8 cellular contexts compared by ENCODE assay signal in the genomic region with DNA sequence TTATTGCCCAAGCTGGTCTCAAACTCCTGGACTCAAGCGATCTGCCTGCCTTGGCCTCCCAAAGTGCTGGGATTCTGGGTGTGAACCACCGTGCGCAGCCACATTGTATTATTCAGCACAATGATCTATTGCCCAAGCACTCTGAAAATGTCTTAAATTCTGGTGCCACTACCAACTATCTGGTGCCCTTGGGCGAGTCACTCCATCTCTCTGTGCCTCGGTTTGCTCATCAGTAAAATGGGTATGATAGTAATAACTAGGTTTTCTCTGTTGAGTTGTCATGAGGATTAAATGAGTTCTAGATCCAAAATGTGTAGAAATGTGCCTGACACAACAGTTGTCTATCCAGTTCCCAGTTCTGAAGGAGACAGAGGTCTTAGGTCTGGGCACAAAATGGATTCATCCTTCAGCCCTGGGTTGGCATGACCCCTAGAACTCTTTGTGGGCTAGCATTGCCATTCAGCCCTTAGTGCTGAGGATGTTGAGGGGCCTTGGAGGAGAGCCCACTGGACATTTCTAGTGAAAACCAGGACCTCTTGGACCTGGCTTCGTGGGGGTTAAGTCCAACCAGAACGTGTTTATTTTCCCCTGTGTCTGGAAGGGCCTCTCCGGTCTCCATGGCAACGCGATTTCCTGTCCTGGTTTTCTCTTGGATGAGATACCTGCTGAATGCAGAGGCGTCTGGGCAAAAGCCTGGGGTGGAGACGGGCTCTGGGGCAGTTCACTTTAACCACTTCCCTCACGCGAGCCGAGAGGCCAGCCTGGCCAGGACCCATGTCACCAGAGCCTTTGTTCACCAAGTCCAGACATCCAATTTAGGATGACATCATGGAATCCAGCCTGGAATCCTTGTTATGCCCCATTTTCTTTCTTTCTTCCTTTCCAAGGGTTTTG. TPM values are rescaled to one million over a fixed set of nuclear protein-coding genes. Genes with fewer than 3 reads are reported as not detected.
DNase-seq lines count a peak whose midpoint lies in the region; ATAC-seq and TF ChIP-seq lines count a peak whose summit lies in the region.

No MANE protein-coding gene starts in this region.

- peaks cover 7 to 14% of the 10 kb centered on the region in 2 donors for H3K4me1 ChIP-seq in ascending aorta
- peaks cover 0 to 17% (median 14%) of the 10 kb centered on the region in 4 donors for H3K4me1 ChIP-seq in sigmoid colon

- no peaks in the 10 kb centered on the region for H3K36me3 ChIP-seq in ascending aorta
- H3K36me3 ChIP-seq in sigmoid colon: no peaks in the 10 kb centered on the region

- no peak for ATAC-seq in activated CD4-positive, CD25-positive, alpha-beta regulatory T cell treated with anti-CD3 and anti-CD28 coated beads, Interleukin-2, amount 50 U/mL, for 24 hours
- ATAC-seq in HG02885 (IDR thresholded peaks at IDR 0.05; ENCODE audit: poor library complexity, unreplicated experiment): no peak

- TF ChIP-seq CTCF in HFFc6 (IDR thresholded peaks at IDR 0.05) (no peak), ascending aorta (IDR thresholded peaks at IDR 0.05) (no peak), sigmoid colon (IDR thresholded peaks at IDR 0.05) (no peak)

- H3K36me3 Mint-ChIP-seq in HFFc6 (ENCODE audit: low read depth): no peaks in the 10 kb centered on the region

- intact Hi-C loops in ascending aorta (cut with DNase I) (loop anchor here (1.0 kb wide), 1 partner anchor 14 kb away; no protein-coding TSS in a partner anchor), sigmoid colon (cut with DNase I) (no loop called here)

- peak overlapping the region; percentile 97 for H3K27ac Mint-ChIP-seq in HFFc6

- DNase-seq in HFFc6 (peak; percentile 73), ascending aorta (ENCODE audit: low spot score in 2 of 2) (peak; percentile 34 to 88), hippocampal formation (lab: John Stamatoyannopoulos, UW) (peak; percentile 17 to 33), sigmoid colon (peak; percentile 93), GDM1 (lab: John Stamatoyannopoulos, UW) (no peak)
- DNase-seq in activated T-cell treated with anti-CD3 and anti-CD28 coated beads, Interleukin-2, amount 50 U/mL, for 48 hours: no peak

- no peaks in the 10 kb centered on the region for H3K27me3 ChIP-seq in ascending aorta
- H3K27me3 ChIP-seq in sigmoid colon: no peaks in the 10 kb centered on the region

- no peaks in the 10 kb centered on the region for H3K9me3 ChIP-seq in ascending aorta
- H3K9me3 ChIP-seq in sigmoid colon: no peaks in the 10 kb centered on the region

- peak overlapping the region; percentile 73 for H3K4me3 Mint-ChIP-seq in HFFc6

- peaks cover 6% of the 10 kb centered on the region for H3K27me3 Mint-ChIP-seq in HFFc6 (ENCODE audit: insufficient read depth)

- TF ChIP-seq EP300 in sigmoid colon (IDR thresholded peaks at IDR 0.05): no peak

- peaks cover 40% of the 10 kb centered on the region for H3K4me1 Mint-ChIP-seq in HFFc6 (ENCODE audit: low read depth)

- WGBS in sigmoid colon, 2 donors: 32 to 38% methylated on average over 15 of the region's 15 CpGs

- peak overlapping the region; percentile 66 to 70 for H3K27ac ChIP-seq in ascending aorta
- peak overlapping the region; percentile 22 to 62 (median 42) for H3K27ac ChIP-seq in sigmoid colon

- TF ChIP-seq POLR2A in sigmoid colon (IDR thresholded peaks at IDR 0.05): no peak

- H3K4me3 ChIP-seq in ascending aorta: peak overlapping the region; percentile 3 to 23
- H3K4me3 ChIP-seq in sigmoid colon: no peak overlapping the region

- no peaks in the 10 kb centered on the region for H3K9me3 Mint-ChIP-seq in HFFc6

RNA-seq across cellular contexts. Expression of gene TNRC6A, which starts 43.7 kb away (rescaled TPM):
- total RNA-seq in HFFc6 (2021; fragmentation: NEBNext Ultra II Directional; extraction: Animal tissue kit (Norgen Biotek cat#: 25700)): 10 to 100 TPM; 40.7 to 49.3 (median 41.7) TPM
- 36.7 TPM for total RNA-seq in ascending aorta
- total RNA-seq in sigmoid colon: 100 to 1,000 TPM in 1 of 4 donors, 10 to 100 TPM in 3; 42.8 to 129 (median 64.9) TPM
- polyA plus RNA-seq in sigmoid colon: 10 to 100 TPM in 1 of 3 donors, 1 to 10 TPM in 2; 4.6 to 18.9 (median 5.4) TPM

Comparison
In these comparisons a context has a peak if more than half of its experiments do, and no peak if none do; other contexts are left out.
1. DNase-seq: peak in HFFc6 (single experiment), ascending aorta (2 of 2), hippocampal formation (2 of 2) and sigmoid colon (single experiment); none in GDM1 (single experiment) and activated T-cell treated with anti-CD3 and anti-CD28 coated beads, Interleukin-2, amount 50 U/mL, for 48 hours (0 of 2).
2. H3K4me3 ChIP-seq: peak in ascending aorta (2 of 2); none in sigmoid colon (0 of 4).